1 cellular context compared by ENCODE assay signal in genomic region chr7:36315309-36315948, GRCh38.
TF ChIP-seq lines count a peak whose summit lies in the region.

No MANE protein-coding gene starts in this region.

TF ChIP-seq in SK-N-SH treated with all-trans-retinoic acid at 6 μM for 48 hours, 23 proteins besides CTCF, POLR2A, EP300 and RAD21 (continued from another document):
- TF ChIP-seq, protein P1, sequence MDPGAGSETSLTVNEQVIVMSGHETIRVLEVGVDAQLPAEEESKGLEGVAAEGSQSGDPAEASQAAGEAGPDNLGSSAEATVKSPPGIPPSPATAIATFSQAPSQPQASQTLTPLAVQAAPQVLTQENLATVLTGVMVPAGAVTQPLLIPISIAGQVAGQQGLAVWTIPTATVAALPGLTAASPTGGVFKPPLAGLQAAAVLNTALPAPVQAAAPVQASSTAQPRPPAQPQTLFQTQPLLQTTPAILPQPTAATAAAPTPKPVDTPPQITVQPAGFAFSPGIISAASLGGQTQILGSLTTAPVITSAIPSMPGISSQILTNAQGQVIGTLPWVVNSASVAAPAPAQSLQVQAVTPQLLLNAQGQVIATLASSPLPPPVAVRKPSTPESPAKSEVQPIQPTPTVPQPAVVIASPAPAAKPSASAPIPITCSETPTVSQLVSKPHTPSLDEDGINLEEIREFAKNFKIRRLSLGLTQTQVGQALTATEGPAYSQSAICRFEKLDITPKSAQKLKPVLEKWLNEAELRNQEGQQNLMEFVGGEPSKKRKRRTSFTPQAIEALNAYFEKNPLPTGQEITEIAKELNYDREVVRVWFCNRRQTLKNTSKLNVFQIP (CRISPR knock-in tag; IDR thresholded peaks at IDR 0.05; ENCODE audit: borderline replicate concordance, low read depth), result no peak
- no peak for TF ChIP-seq SNAI2 (CRISPR knock-in tag; IDR thresholded peaks at IDR 0.05)
- TF ChIP-seq GLIS3 (CRISPR knock-in tag; IDR thresholded peaks at IDR 0.05), result no peak
- TF ChIP-seq ZFP30 (CRISPR knock-in tag; IDR thresholded peaks at IDR 0.05), result no peak
- no peak for TF ChIP-seq BACH2 (CRISPR knock-in tag; IDR thresholded peaks at IDR 0.05; ENCODE audit: borderline replicate concordance)
- no peak for TF ChIP-seq ZC3H10 (CRISPR knock-in tag; IDR thresholded peaks at IDR 0.05)
- TF ChIP-seq TOX (CRISPR knock-in tag; IDR thresholded peaks at IDR 0.05; ENCODE audit: borderline replicate concordance), result no peak
- no peak for TF ChIP-seq ZNF8 (CRISPR knock-in tag; IDR thresholded peaks at IDR 0.05)
